In the genomic region with DNA sequence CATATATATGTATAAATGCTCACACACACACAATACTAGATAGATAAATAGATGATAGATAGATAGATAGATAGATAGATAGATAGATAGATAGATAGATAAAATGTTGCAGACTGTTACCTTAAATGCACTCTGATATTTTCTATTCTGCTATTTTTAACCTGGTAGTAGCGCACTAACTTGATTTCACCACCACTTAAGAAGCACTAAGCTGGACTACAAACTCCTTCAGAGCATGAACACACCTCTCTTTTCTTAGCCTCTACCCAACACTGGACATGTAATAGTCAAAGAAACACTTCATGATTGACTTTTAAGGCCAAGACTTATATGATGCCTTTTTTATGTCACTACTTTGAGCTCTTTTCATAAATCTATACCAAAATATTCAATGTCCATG, we compare ENCODE assay signal across 3 cellular contexts.
"Had no signal": no experiment of that assay in that cellular context is flagged by ENCODE, and none has a peak within 500 bp of the region (broad histone marks: within the 10 kb centered on the region; RNA-seq: fewer than 3 reads in every experiment).

No MANE protein-coding gene starts in this region.

- H3K4me3 ChIP-seq: GM12878 had no signal

- DNase-seq: GDM1, GF-D8 had no signal

- ATAC-seq: GM12878 had no signal
